7 cellular contexts compared by ENCODE assay signal in the genomic region with DNA sequence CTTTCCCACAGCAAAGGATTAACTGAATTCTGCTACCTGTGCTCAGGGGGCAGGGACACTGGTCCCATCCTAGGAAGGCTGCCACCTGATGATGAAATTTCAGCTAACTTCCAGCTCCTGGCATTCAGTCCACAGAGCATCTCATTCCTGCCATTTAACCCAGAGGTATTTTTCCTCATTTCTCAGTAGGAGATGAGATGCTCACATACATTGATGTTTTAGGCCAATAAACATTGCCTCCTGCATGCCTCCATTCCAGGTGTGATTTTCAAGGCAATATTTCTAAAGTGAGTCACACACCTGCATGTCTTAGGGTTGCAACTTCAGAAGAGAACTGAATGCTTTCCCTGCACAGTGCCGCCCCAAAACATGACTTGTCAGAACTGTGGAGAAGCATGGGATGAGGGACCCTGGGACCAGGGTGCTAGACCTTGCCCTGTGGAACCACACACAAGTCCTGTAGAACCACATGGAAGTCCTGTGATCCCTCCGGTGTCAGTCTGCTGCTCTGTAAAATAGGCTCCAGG. TPM values are rescaled to one million over a fixed set of nuclear protein-coding genes. Genes with fewer than 3 reads are reported as not detected.
"Had no signal": no experiment of that assay in that cellular context is flagged by ENCODE, and none has a peak within 500 bp of the region (broad histone marks: within the 10 kb centered on the region; RNA-seq: fewer than 3 reads in every experiment).

No MANE protein-coding gene starts in this region.

RNA-seq across cellular contexts. Expression of gene CST5, which starts 1.5 kb away (rescaled TPM):
- total RNA-seq: GM23338, H4, H7, HepG2, HFFc6, HT1080 had no signal
- polyA plus RNA-seq: GM23338, IgD-negative memory B cell had no signal

RNA-seq across cellular contexts. Expression of gene CST2, which starts 51.5 kb away (rescaled TPM):
- total RNA-seq: GM23338, H4, H7, HepG2, HFFc6, HT1080 had no signal
- polyA plus RNA-seq: GM23338, HepG2, IgD-negative memory B cell had no signal
